Comparison of ENCODE assay signal across 8 cellular contexts in genomic region chr5:119452373-119453044, GRCh38. TPM values are rescaled to one million over a fixed set of nuclear protein-coding genes. Genes with fewer than 3 reads are reported as not detected.
A peak's percentile ranks its signal among the peaks of the same experiment; 100 is the strongest.
DNase-seq lines count a peak whose midpoint lies in the region; ATAC-seq and TF ChIP-seq lines count a peak whose summit lies in the region.

A gene with protein sequence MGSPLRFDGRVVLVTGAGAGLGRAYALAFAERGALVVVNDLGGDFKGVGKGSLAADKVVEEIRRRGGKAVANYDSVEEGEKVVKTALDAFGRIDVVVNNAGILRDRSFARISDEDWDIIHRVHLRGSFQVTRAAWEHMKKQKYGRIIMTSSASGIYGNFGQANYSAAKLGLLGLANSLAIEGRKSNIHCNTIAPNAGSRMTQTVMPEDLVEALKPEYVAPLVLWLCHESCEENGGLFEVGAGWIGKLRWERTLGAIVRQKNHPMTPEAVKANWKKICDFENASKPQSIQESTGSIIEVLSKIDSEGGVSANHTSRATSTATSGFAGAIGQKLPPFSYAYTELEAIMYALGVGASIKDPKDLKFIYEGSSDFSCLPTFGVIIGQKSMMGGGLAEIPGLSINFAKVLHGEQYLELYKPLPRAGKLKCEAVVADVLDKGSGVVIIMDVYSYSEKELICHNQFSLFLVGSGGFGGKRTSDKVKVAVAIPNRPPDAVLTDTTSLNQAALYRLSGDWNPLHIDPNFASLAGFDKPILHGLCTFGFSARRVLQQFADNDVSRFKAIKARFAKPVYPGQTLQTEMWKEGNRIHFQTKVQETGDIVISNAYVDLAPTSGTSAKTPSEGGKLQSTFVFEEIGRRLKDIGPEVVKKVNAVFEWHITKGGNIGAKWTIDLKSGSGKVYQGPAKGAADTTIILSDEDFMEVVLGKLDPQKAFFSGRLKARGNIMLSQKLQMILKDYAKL (plus strand): TSS chr5:119452497. CDS start chr5:119452576, 79 bp downstream.

- intact Hi-C loops in Calu3 (cut with micrococcal nuclease; ENCODE audit: unreplicated experiment) = no loop called here

- H3K4me2 ChIP-seq in OCI-LY3 (ENCODE audit: low read length) = peak within 1 kb of the TSS; percentile 92

- H3K27ac ChIP-seq in HUES6 (ENCODE audit: low read depth, low read length) (peak within 1 kb of the TSS; percentile 65), OCI-LY3 (ENCODE audit: low read length) (peak within 1 kb of the TSS; percentile 38)

- peaks cover 13% of the 10 kb centered on the region for H3K79me2 ChIP-seq in OCI-LY3 (ENCODE audit: low read length)

- H3K9me3 Mint-ChIP-seq in Calu3 (ENCODE audit: low read depth, unreplicated experiment) = peaks cover 3% of the 10 kb centered on the region

- H3K27ac Mint-ChIP-seq in Calu3 (ENCODE audit: unreplicated experiment) = peak within 1 kb of the TSS; percentile 72

- H3K4me3 Mint-ChIP-seq in Calu3 (ENCODE audit: low read depth, unreplicated experiment) = peak within 1 kb of the TSS; percentile 91

- H3K4me3 ChIP-seq in HUES6 (ENCODE audit: low read depth, low read length) (peak within 1 kb of the TSS; percentile 85), OCI-LY3 (ENCODE audit: low read length) (peak within 1 kb of the TSS; percentile 94)

- H3K4me1 ChIP-seq in HUES6 (ENCODE audit: control insufficient read depth, insufficient read depth, low read length) = peaks cover 32% of the 10 kb centered on the region
- H3K4me1 ChIP-seq in OCI-LY3 (ENCODE audit: low read length) = peaks cover 37% of the 10 kb centered on the region

- no TSS peak for BruUV-seq in Calu3 (replicated peaks; lab: Mats Ljungman, UMichigan)

- H3K9ac ChIP-seq in HUES6 (ENCODE audit: low read length) (peak within 1 kb of the TSS; percentile 86), OCI-LY3 (ENCODE audit: low read length) (peak within 1 kb of the TSS; percentile 73)

- H3K36me3 ChIP-seq in HUES6 (ENCODE audit: control insufficient read depth, insufficient read depth, low read length) = peaks cover 9% of the 10 kb centered on the region
- H3K36me3 ChIP-seq in OCI-LY3 (replicated peaks; ENCODE audit: low read depth, low read length) = no peaks in the 10 kb centered on the region

- H3K27me3 Mint-ChIP-seq in Calu3 (ENCODE audit: unreplicated experiment) = no peaks in the 10 kb centered on the region

- CTCF ChIA-PET in Calu3 (lab: Charles Lee) = interaction anchor here (0.6 to 1.7 kb wide), 3 partner anchors 46 to 465 kb away, joined by 3 to 6 read pairs (median 3); partner anchors contain the start of gene DTWD2

- peaks cover 24% of the 10 kb centered on the region for H3K9me3 ChIP-seq in HUES6 (ENCODE audit: control insufficient read depth, insufficient read depth, low read depth, low read length)
- H3K9me3 ChIP-seq in OCI-LY3 (ENCODE audit: insufficient read depth, low read length) = no peaks in the 10 kb centered on the region

- peak; percentile 96 for ATAC-seq in GM21423 (IDR thresholded peaks at IDR 0.05; ENCODE audit: unreplicated experiment)

- no peak for TF ChIP-seq CTCF in Calu3 (IDR thresholded peaks at IDR 0.05; ENCODE audit: unreplicated experiment)
- no peak for TF ChIP-seq CTCF in OCI-LY3 (IDR thresholded peaks at IDR 0.05; ENCODE audit: low read depth, low read length)

- peaks cover 8% of the 10 kb centered on the region for H3K4me1 Mint-ChIP-seq in Calu3 (ENCODE audit: low read depth, unreplicated experiment)

- H3K36me3 Mint-ChIP-seq in Calu3 (ENCODE audit: insufficient read depth, unreplicated experiment) = peaks cover 28% of the 10 kb centered on the region

- H3K27me3 ChIP-seq in HUES6 (ENCODE audit: control insufficient read depth, insufficient read depth, low read length) (no peaks in the 10 kb centered on the region), OCI-LY3 (ENCODE audit: low read depth, low read length) (no peaks in the 10 kb centered on the region)

- DNase-seq in Calu3 = peak; percentile 90
- DNase-seq in activated CD8-positive, alpha-beta memory T cell treated with anti-CD3 and anti-CD28 coated beads, Interleukin-2, amount 50 U/mL, for 48 hours = peak; percentile 88
- DNase-seq in epidermal melanocyte (ENCODE audit: insufficient read length, low spot score) = peak; percentile 79
- DNase-seq in middle frontal gyrus (ENCODE audit: extremely low spot score, low spot score) = peak; percentile 86
- DNase-seq in stimulated activated CD8-positive, alpha-beta memory T cell treated with anti-CD3 and anti-CD28 coated beads, Interleukin-2, amount 100 ng/mL, for 48 hours (ENCODE audit: low read depth in 2 of 2) = peak; percentile 73 to 79

- no peaks in the 10 kb centered on the region for H4K20me1 ChIP-seq in OCI-LY3 (ENCODE audit: insufficient read depth, low read length)

- peak within 1 kb of the TSS; percentile 86 for H2AFZ ChIP-seq in OCI-LY3 (ENCODE audit: low read depth, low read length)

RNA-seq across cellular contexts. Expression of the gene that starts here (rescaled TPM):
- 246 and 265 TPM in 2 replicates for total RNA-seq in Calu3 (2022)

Comparison
In these comparisons a context has a peak if more than half of its experiments do, and no peak if none do; other contexts are left out.
1. Peak in every context shown above with its lines: DNase-seq, ATAC-seq, H3K4me3 ChIP-seq and H3K27ac ChIP-seq.